Comparison of ENCODE assay signal across 1 cellular context in the genomic region with DNA sequence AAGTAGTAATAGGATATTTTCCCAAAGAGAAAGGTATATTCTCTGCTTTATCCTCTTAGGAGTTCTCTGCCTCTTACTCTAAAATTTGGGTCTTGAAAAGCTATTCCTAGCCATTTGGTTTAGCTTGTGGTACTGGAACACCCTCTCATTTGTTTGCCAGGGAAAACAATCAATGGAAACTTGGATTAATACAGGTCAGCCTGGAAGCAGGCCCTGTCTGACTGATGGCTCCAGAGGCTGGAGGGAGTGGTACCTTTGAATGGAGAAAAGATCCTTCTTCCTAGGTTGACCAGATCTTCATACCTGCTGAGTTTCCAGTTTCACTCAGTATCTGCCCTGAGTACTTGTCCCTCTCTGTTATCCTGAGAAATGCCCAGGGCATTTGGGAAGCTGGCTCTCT.
TF ChIP-seq lines count a peak whose summit lies in the region.

No MANE protein-coding gene starts in this region.

TF ChIP-seq in HepG2, 621 proteins besides CTCF, POLR2A, EP300 and RAD21 (continued from another document):
- TF ChIP-seq, protein P1, sequence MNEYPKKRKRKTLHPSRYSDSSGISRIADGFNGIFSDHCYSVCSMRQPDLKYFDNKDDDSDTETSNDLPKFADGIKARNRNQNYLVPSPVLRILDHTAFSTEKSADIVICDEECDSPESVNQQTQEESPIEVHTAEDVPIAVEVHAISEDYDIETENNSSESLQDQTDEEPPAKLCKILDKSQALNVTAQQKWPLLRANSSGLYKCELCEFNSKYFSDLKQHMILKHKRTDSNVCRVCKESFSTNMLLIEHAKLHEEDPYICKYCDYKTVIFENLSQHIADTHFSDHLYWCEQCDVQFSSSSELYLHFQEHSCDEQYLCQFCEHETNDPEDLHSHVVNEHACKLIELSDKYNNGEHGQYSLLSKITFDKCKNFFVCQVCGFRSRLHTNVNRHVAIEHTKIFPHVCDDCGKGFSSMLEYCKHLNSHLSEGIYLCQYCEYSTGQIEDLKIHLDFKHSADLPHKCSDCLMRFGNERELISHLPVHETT (CRISPR knock-in tag; conservative IDR thresholded peaks at IDR 0.05) = no peak
- no peak for TF ChIP-seq ZNF317 (CRISPR knock-in tag; IDR thresholded peaks at IDR 0.05)
- TF ChIP-seq, protein P2, sequence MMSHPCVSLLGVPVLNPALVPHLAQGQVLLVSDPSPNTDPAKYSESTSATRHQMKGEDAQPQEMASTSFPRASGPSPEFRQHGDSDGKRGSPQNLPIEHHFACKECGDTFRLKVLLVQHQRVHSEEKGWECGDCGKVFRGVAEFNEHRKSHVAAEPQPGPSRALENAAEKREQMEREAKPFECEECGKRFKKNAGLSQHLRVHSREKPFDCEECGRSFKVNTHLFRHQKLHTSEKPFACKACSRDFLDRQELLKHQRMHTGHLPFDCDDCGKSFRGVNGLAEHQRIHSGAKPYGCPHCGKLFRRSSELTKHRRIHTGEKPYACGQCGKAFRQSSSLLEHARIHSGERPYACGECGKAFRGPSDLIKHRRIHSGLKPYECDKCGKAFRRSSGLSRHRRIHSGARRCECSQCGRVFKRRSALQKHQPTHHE (CRISPR knock-in tag; IDR thresholded peaks at IDR 0.05; ENCODE audit: borderline replicate concordance) = no peak
- no peak for TF ChIP-seq PHF8 (CRISPR knock-in tag; IDR thresholded peaks at IDR 0.05)
- TF ChIP-seq, protein P3, sequence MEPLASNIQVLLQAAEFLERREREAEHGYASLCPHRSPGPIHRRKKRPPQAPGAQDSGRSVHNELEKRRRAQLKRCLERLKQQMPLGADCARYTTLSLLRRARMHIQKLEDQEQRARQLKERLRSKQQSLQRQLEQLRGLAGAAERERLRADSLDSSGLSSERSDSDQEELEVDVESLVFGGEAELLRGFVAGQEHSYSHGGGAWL (CRISPR knock-in tag; IDR thresholded peaks at IDR 0.05) = no peak
- no peak for TF ChIP-seq HMGA1 (CRISPR knock-in tag; conservative IDR thresholded peaks at IDR 0.05)
- no peak for TF ChIP-seq AKAP8 (CRISPR knock-in tag; IDR thresholded peaks at IDR 0.05)
- TF ChIP-seq, protein P4, sequence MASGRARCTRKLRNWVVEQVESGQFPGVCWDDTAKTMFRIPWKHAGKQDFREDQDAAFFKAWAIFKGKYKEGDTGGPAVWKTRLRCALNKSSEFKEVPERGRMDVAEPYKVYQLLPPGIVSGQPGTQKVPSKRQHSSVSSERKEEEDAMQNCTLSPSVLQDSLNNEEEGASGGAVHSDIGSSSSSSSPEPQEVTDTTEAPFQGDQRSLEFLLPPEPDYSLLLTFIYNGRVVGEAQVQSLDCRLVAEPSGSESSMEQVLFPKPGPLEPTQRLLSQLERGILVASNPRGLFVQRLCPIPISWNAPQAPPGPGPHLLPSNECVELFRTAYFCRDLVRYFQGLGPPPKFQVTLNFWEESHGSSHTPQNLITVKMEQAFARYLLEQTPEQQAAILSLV (CRISPR knock-in tag; IDR thresholded peaks at IDR 0.05; ENCODE audit: borderline replicate concordance) = no peak
